ENCODE assay signal across 1 cellular context in genomic region chr14:105135700-105136395, GRCh38.
A peak's percentile ranks its signal among the peaks of the same experiment; 100 is the strongest.
TF ChIP-seq lines count a peak whose summit lies in the region.

No MANE protein-coding gene starts in this region.

TF ChIP-seq in HepG2, 621 proteins besides CTCF, POLR2A, EP300 and RAD21:
- TF ChIP-seq ZNF580 (CRISPR knock-in tag; IDR thresholded peaks at IDR 0.05; ENCODE audit: borderline replicate concordance, low read depth): no peak
- TF ChIP-seq CEBPB (IDR thresholded peaks at IDR 0.05; ENCODE audit: borderline replicate concordance, low read depth, low read length): peak; percentile 53; the same call in 1 of the 2 replicates
- peak; percentile 37; the same call in 1 of the 2 replicates for TF ChIP-seq ZNF770 (CRISPR knock-in tag; IDR thresholded peaks at IDR 0.05)
- no peak for TF ChIP-seq RBM22 (optimal IDR thresholded peaks at IDR 0.05; ENCODE audit: low read length)
- no peak for TF ChIP-seq ZNF20 (CRISPR knock-in tag; IDR thresholded peaks at IDR 0.05)
- no peak for TF ChIP-seq ZBTB25 (CRISPR knock-in tag; IDR thresholded peaks at IDR 0.05)
- no peak for TF ChIP-seq ZNF235 (CRISPR knock-in tag; IDR thresholded peaks at IDR 0.05; ENCODE audit: borderline replicate concordance)
- no peak for TF ChIP-seq ZNF253 (CRISPR knock-in tag; IDR thresholded peaks at IDR 0.05; ENCODE audit: borderline replicate concordance)
- no peak for TF ChIP-seq ZFAT (CRISPR knock-in tag; conservative IDR thresholded peaks at IDR 0.05)
